28 cellular contexts compared by ENCODE assay signal in the genomic region with DNA sequence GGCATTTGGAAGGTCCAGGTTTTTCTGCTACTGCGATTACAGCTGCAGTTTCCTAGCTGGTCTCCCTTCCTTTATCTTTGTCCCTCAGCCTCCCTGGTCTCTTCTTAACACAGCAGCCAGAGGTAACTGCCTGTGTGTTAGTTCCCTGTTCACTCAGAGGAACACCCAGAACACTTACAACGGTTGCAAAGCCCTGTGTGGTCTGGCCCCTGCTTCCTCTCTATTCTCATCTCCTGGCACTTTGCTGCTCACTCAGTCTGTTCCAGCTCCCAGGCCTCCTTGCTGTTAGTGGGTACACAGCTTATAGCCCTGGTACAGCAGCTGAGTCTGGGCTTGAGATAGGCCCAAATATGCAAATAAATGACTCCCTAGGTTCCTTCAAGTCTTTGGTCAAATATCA. TPM values are rescaled to one million over a fixed set of nuclear protein-coding genes. Genes with fewer than 3 reads are reported as not detected.
DNase-seq lines count a peak whose midpoint lies in the region; TF ChIP-seq lines count a peak whose summit lies in the region.
"Had no signal": no experiment of that assay in that cellular context is flagged by ENCODE, and none has a peak within 500 bp of the region (broad histone marks: within the 10 kb centered on the region; RNA-seq: fewer than 3 reads in every experiment).

No MANE protein-coding gene starts in this region.

- H3K27me3 Mint-ChIP-seq in nephron progenitor cell (ENCODE audit: low read depth, poor library complexity): peaks cover 8% of the 10 kb centered on the region
- peaks cover 9 to 47% of the 10 kb centered on the region in 2 donors for H3K27me3 Mint-ChIP-seq in CD8-positive, alpha-beta memory T cell

- H3K4me1 Mint-ChIP-seq in nephron progenitor cell: peaks cover 1% of the 10 kb centered on the region
- no peaks in the 10 kb centered on the region for H3K4me1 Mint-ChIP-seq in CD8-positive, alpha-beta memory T cell
- H3K4me1 Mint-ChIP-seq: activated naive CD4-positive, alpha-beta T cell treated with anti-CD3 and anti-CD28 coated beads, Interleukin-2, amount 50 U/mL, for 24 hours; CD4-positive, CD25-positive, alpha-beta regulatory T cell; neural crest cell; stimulated activated effector memory CD8-positive, alpha-beta T cell treated with anti-CD3 and anti-CD28 coated beads, Interleukin-12 subunit alpha, Interleukin-12 subunit beta, amount 100 ng/mL, for 72 hours had no signal

- H3K27ac Mint-ChIP-seq in nephron progenitor cell: peak overlapping the region; percentile 29
- no peak overlapping the region for H3K27ac Mint-ChIP-seq in CD8-positive, alpha-beta memory T cell
- H3K27ac Mint-ChIP-seq: activated naive CD4-positive, alpha-beta T cell treated with anti-CD3 and anti-CD28 coated beads, Interleukin-2, amount 50 U/mL, for 24 hours; CD4-positive, CD25-positive, alpha-beta regulatory T cell; stimulated activated effector memory CD8-positive, alpha-beta T cell treated with anti-CD3 and anti-CD28 coated beads, Interleukin-12 subunit alpha, Interleukin-12 subunit beta, amount 100 ng/mL, for 72 hours; T-helper 2 cell treated with Interferon-gamma antibody and Interleukin-4, amounts not matched to agents 5 μg/mL and 100 μg/mL, for 36 hours had no signal

- no peaks in the 10 kb centered on the region for H3K4me1 ChIP-seq in stomach
- H3K4me1 ChIP-seq in CD8-positive, alpha-beta memory T cell (ENCODE audit: insufficient read depth, low read length): no peaks in the 10 kb centered on the region
- H3K4me1 ChIP-seq: breast epithelium, foreskin keratinocyte, pancreas, upper lobe of right lung had no signal

- peak; percentile 77 to 88 for DNase-seq in Kasumi-1 (lab: John Stamatoyannopoulos, UW)
- DNase-seq in NOMO-1 treated with DMSO at 0.1 percent for 48 hours (lab: John Stamatoyannopoulos, UW; ENCODE audit: unreplicated experiment): peak; percentile 51
- peak; percentile 41 for DNase-seq in UCSD-AML1 (lab: John Stamatoyannopoulos, UW; ENCODE audit: unreplicated experiment)
- no peak for DNase-seq in nephron progenitor cell
- no peak for DNase-seq in stomach
- no peak for DNase-seq in activated naive CD4-positive, alpha-beta T cell treated with anti-CD3 and anti-CD28 coated beads, Interleukin-2, amount 50 U/mL, for 16 hours
- no peak for DNase-seq in CD8-positive, alpha-beta memory T cell
- DNase-seq: activated CD4-positive, CD25-positive, alpha-beta regulatory T cell; activated CD8-positive, alpha-beta memory T cell treated with anti-CD3 and anti-CD28 coated beads, Interleukin-2, amount 50 U/mL, for 4 hours; CD4-positive, CD25-positive, alpha-beta regulatory T cell; effector CD8-positive, alpha-beta T cell; foreskin keratinocyte; left cardiac atrium; mammary epithelial cell; NCI-H1105; NCI-H2029; NCI-H526; pancreas; SK-N-SH; substantia nigra; upper lobe of right lung had no signal

- POLR2A ChIA-PET in CD8-positive, alpha-beta memory T cell (lab: Charles Lee): no interaction called here

- peaks cover 83% of the 10 kb centered on the region for H3K36me3 Mint-ChIP-seq in nephron progenitor cell (ENCODE audit: low read depth)
- H3K36me3 Mint-ChIP-seq in CD8-positive, alpha-beta memory T cell: peaks cover 0 to 11% (median 2%) of the 10 kb centered on the region in 3 donors
- H3K36me3 Mint-ChIP-seq: CD4-positive, CD25-positive, alpha-beta regulatory T cell; stimulated activated effector memory CD8-positive, alpha-beta T cell treated with anti-CD3 and anti-CD28 coated beads, Interleukin-12 subunit alpha, Interleukin-12 subunit beta, amount 100 ng/mL, for 72 hours had no signal

- no peak for TF ChIP-seq POLR2A in stomach (IDR thresholded peaks at IDR 0.05)

- no peak overlapping the region for H3K4me3 Mint-ChIP-seq in nephron progenitor cell
- H3K4me3 Mint-ChIP-seq in CD8-positive, alpha-beta memory T cell: no peak overlapping the region
- H3K4me3 Mint-ChIP-seq: activated naive CD4-positive, alpha-beta T cell treated with anti-CD3 and anti-CD28 coated beads, Interleukin-2, amount 50 U/mL, for 24 hours; CD4-positive, CD25-positive, alpha-beta regulatory T cell; neural crest cell; stimulated activated effector memory CD8-positive, alpha-beta T cell treated with anti-CD3 and anti-CD28 coated beads, Interleukin-12 subunit alpha, Interleukin-12 subunit beta, amount 100 ng/mL, for 72 hours; T-helper 2 cell treated with Interferon-gamma antibody and Interleukin-4, amounts not matched to agents 5 μg/mL and 100 μg/mL, for 36 hours had no signal

- 43 to 60% (median 53%) methylated on average over 2 of the region's 2 CpGs for WGBS in stomach, 5 donors

- CTCF ChIA-PET in CD8-positive, alpha-beta memory T cell (lab: Charles Lee): no interaction called here

- H3K36me3 ChIP-seq in stomach: peaks cover 0 to 7% (median 0%) of the 10 kb centered on the region in 4 donors
- H3K36me3 ChIP-seq in CD8-positive, alpha-beta memory T cell (ENCODE audit: insufficient read depth, low read length): no peaks in the 10 kb centered on the region
- H3K36me3 ChIP-seq: breast epithelium, pancreas, upper lobe of right lung had no signal

- H3K27ac ChIP-seq in stomach: peak overlapping the region in 2 of 5 donors; percentile 25 to 27
- H3K27ac ChIP-seq in CD8-positive, alpha-beta memory T cell (ENCODE audit: low read depth, low read length): no peak overlapping the region
- H3K27ac ChIP-seq: breast epithelium, foreskin keratinocyte, pancreas, RWPE1, upper lobe of right lung had no signal

- H3K4me3 ChIP-seq in stomach: no peak overlapping the region
- H3K4me3 ChIP-seq in CD8-positive, alpha-beta memory T cell (ENCODE audit: low read length): no peak overlapping the region
- H3K4me3 ChIP-seq: breast epithelium, GM12878, pancreas, upper lobe of right lung had no signal

- TF ChIP-seq CTCF in nephron progenitor cell (IDR thresholded peaks at IDR 0.05) (no peak), stomach (IDR thresholded peaks at IDR 0.05) (no peak)

- peaks cover 0 to 11% (median 6%) of the 10 kb centered on the region in 4 donors for H3K9me3 ChIP-seq in stomach
- no peaks in the 10 kb centered on the region for H3K9me3 ChIP-seq in CD8-positive, alpha-beta memory T cell (ENCODE audit: low read length)
- H3K9me3 ChIP-seq: breast epithelium, pancreas, SK-N-SH, upper lobe of right lung had no signal

- H3K27me3 ChIP-seq in stomach: no peaks in the 10 kb centered on the region
- no peaks in the 10 kb centered on the region for H3K27me3 ChIP-seq in CD8-positive, alpha-beta memory T cell (ENCODE audit: insufficient read depth, low read length, poor library complexity, severe bottlenecking)
- H3K27me3 ChIP-seq: breast epithelium, foreskin keratinocyte, pancreas, upper lobe of right lung had no signal

- intact Hi-C loops in stomach (cut with DNase I; ENCODE audit: low total_unique reads): no loop called here

- no peak for TF ChIP-seq EP300 in stomach (IDR thresholded peaks at IDR 0.05)

- H3K9me3 Mint-ChIP-seq in nephron progenitor cell: peaks cover 58% of the 10 kb centered on the region
- H3K9me3 Mint-ChIP-seq in CD8-positive, alpha-beta memory T cell: peaks cover 0 to 7% (median 2%) of the 10 kb centered on the region in 5 donors
- H3K9me3 Mint-ChIP-seq: stimulated activated effector memory CD8-positive, alpha-beta T cell treated with anti-CD3 and anti-CD28 coated beads, Interleukin-12 subunit alpha, Interleukin-12 subunit beta, amount 100 ng/mL, for 72 hours; T-helper 2 cell treated with Interferon-gamma antibody and Interleukin-4, amounts not matched to agents 5 μg/mL and 100 μg/mL, for 36 hours had no signal

RNA-seq across cellular contexts. Expression of gene NTN1, which starts 16.4 kb away (rescaled TPM):
- 10 to 100 TPM in 2 of 5 donors, 1 to 10 TPM in 3; 5.8 to 56.2 (median 9.0) TPM for total RNA-seq in stomach
- polyA plus RNA-seq in stomach: 10 to 100 TPM in 1 of 3 donors, 1 to 10 TPM in 2; 2.9 to 16.6 (median 3.3) TPM
- under 1 TPM; 0.24 to 0.33 TPM for total RNA-seq in CD8-positive, alpha-beta memory T cell
- not detected for polyA plus RNA-seq in CD8-positive, alpha-beta memory T cell
- total RNA-seq: CD4-positive, CD25-positive, alpha-beta regulatory T cell had no signal

Comparison
In these comparisons a context has a peak if more than half of its experiments do, and no peak if none do; other contexts are left out.
1. DNase-seq: peak in Kasumi-1 (2 of 2), NOMO-1 treated with DMSO at 0.1 percent for 48 hours (single experiment) and UCSD-AML1 (single experiment); none in nephron progenitor cell (single experiment), stomach (single experiment), activated naive CD4-positive, alpha-beta T cell treated with anti-CD3 and anti-CD28 coated beads, Interleukin-2, amount 50 U/mL, for 16 hours (single experiment) and CD8-positive, alpha-beta memory T cell (0 of 5).
2. RNA of gene NTN1, which starts 16.4 kb away (total RNA-seq): 5.8 to 56.2 TPM in stomach; 0.24 to 0.33 TPM in CD8-positive, alpha-beta memory T cell; every median in the first group is over 4 times any median in the second.